In the genomic region with DNA sequence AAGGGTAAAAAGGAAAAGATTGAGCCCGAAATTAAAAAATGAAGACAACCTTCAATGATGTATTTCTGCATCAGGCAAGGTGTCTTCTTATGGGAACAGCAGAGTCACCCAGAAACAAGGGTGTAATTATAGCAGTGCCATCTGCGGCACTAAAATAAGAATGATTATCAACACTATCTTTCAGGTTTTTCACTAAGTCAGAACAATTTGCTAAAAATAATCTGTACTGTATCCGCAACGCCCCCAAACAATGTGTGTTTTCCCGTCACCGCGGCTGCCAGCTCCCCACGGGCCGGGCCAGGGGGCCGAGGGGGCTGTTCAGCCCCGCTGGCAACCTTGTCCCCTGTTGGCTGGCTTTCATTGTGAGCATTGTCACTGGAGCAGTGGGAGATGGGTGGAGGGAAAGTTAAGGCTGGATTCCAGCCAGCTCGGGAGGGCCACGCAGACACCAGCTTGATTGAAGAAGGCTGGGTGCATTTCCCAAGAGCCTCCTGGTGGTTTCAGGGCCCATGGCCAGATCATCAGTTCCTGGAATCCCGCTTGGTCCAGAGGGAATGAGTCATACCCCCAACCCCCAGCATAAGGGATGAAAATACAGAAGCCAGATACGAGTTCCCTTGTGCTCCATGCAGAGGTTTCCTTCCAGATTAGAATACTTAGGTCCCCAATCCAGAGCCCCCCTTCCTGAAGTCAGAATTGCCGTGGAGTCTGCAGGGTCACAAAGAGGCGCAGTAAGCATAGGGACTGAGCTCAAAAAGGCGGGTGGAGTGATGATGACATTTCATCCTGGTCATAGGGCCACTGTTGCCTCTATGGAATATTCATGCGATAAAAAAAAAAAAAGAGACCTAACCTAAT, we compare ENCODE assay signal across 8 cellular contexts.
DNase-seq lines count a peak whose midpoint lies in the region; ATAC-seq, FAIRE-seq and TF ChIP-seq lines count a peak whose summit lies in the region.

No MANE protein-coding gene starts in this region.

- H3K27me3 ChIP-seq in GM12878 (replicated peaks in 1 of 2; ENCODE audit: control insufficient read depth in 2 of 2, insufficient read depth in 2 of 2, low read length in 1 of 2) (no peaks in the 10 kb centered on the region), stomach smooth muscle (ENCODE audit: control insufficient read depth in 1 of 2, insufficient read depth in 2 of 2, low read length in 2 of 2) (no peaks in the 10 kb centered on the region)

- H3K9me3 ChIP-seq in GM12878 (replicated peaks; ENCODE audit: control insufficient read depth, insufficient read depth, low read length) (no peaks in the 10 kb centered on the region; the same call in 2 of the 3 replicates), stomach smooth muscle (ENCODE audit: control insufficient read depth in 2 of 2, low read length in 2 of 2) (no peaks in the 10 kb centered on the region)

- H3K27ac Mint-ChIP-seq in activated T-helper 1 cell treated with anti-CD3 and anti-CD28 coated beads, Interleukin-12 subunit alpha, Interleukin-12 subunit beta, Interleukin-2, Interleukin-4 antibody, amounts not matched to agents 30 ng/mL and 10 ng/mL and 1 ng/mL, durations not matched to agents 14 hours and 24 hours and 36 hours: no peak overlapping the region

- TF ChIP-seq RAD21 in GM12878 (IDR thresholded peaks at IDR 0.05; ENCODE audit: insufficient read depth, low read depth, low read length): no peak

- RAD21 ChIA-PET in GM12878 (lab: Charles Lee; ENCODE audit: unreplicated experiment): interaction anchor here (0.8 to 5.6 kb wide), 14 partner anchors 10 to 237 kb away, joined by 3 to 104 read pairs (median 4); a partner anchor contains a TSS

- in situ Hi-C loops in GM12878 (cut with MboI): no loop called here

- no peak overlapping the region for H3K4me3 ChIP-seq in GM12878
- peak overlapping the region; percentile 14 to 55 for H3K4me3 ChIP-seq in stomach smooth muscle (ENCODE audit: low read length in 2 of 2)

- H4K20me1 ChIP-seq in GM12878 (ENCODE audit: control insufficient read depth, insufficient read depth): no peaks in the 10 kb centered on the region

- CTCF ChIA-PET in GM12878 (lab: Yijun Ruan, JAX): interaction anchor here (0.7 to 4.9 kb wide), 11 partner anchors 17 to 252 kb away, joined by 3 to 43 read pairs (median 4); no protein-coding TSS in a partner anchor

- DNase-seq in AG09319 (ENCODE audit: extremely low read depth, low read depth): peak; percentile 88
- DNase-seq in NCI-H1694 treated with DMSO at 0.1 percent for 48 hours (lab: John Stamatoyannopoulos, UW): peak; percentile 61
- no peak for DNase-seq in GM12878 (ENCODE audit: low read depth, low spot score)
- peak; percentile 93 for DNase-seq in iris pigment epithelial cell (ENCODE audit: low read depth)
- DNase-seq in activated T-helper 1 cell treated with anti-CD3 and anti-CD28 coated beads, Interleukin-12 subunit alpha, Interleukin-12 subunit beta, Interleukin-2, Interleukin-4 antibody, amounts not matched to agents 30 ng/mL and 10 ng/mL and 1 ng/mL, durations not matched to agents 14 hours and 24 hours and 36 hours (ENCODE audit: low spot score): no peak

- TF ChIP-seq POLR2A in GM12878 (IDR thresholded peaks at IDR 0.05; ENCODE audit: low read depth, low read length): no peak

- no peaks in the 10 kb centered on the region for H3K9me3 Mint-ChIP-seq in activated T-helper 1 cell treated with anti-CD3 and anti-CD28 coated beads, Interleukin-12 subunit alpha, Interleukin-12 subunit beta, Interleukin-2, Interleukin-4 antibody, amounts not matched to agents 30 ng/mL and 10 ng/mL and 1 ng/mL, durations not matched to agents 14 hours and 24 hours and 36 hours

- peak overlapping the region; percentile 59; the same call in 1 of the 2 replicates for H3K4me2 ChIP-seq in GM12878 (ENCODE audit: control insufficient read depth, insufficient read depth)

- peak overlapping the region; percentile 92 for H3K27ac ChIP-seq in GM12878 (ENCODE audit: control insufficient read depth, insufficient read depth)
- peak overlapping the region; percentile 86 for H3K27ac ChIP-seq in stomach smooth muscle (ENCODE audit: low read length)

- H3K4me1 ChIP-seq in GM12878 (ENCODE audit: control insufficient read depth, insufficient read depth, low read length): peaks cover 44% of the 10 kb centered on the region
- H3K4me1 ChIP-seq in stomach smooth muscle (ENCODE audit: control insufficient read depth, insufficient read depth, low read length): peaks cover 19% of the 10 kb centered on the region

- no peak overlapping the region for H3K4me3 Mint-ChIP-seq in activated T-helper 1 cell treated with anti-CD3 and anti-CD28 coated beads, Interleukin-12 subunit alpha, Interleukin-12 subunit beta, Interleukin-2, Interleukin-4 antibody, amounts not matched to agents 30 ng/mL and 10 ng/mL and 1 ng/mL, durations not matched to agents 14 hours and 24 hours and 36 hours

- 70% methylated on average over 19 of the region's 19 CpGs for WGBS in GM12878 (ENCODE audit: insufficient coverage, insufficient replicate concordance, low lambda C conversion rate, missing lambda C conversion rate)

- BruUV-seq in GM12878 (replicated peaks; lab: Mats Ljungman, UMichigan): TSS peak; percentile 48

- no peak for FAIRE-seq in GM12878 (lab: Jason Lieb, UNC)

- intact Hi-C loops in GM12878 (cut with micrococcal nuclease; ENCODE audit: unreplicated experiment): loop anchor here (1.0 to 2.0 kb wide), 2 partner anchors 18 to 90 kb away; a partner anchor contains a TSS
- intact Hi-C loops in activated T-helper 1 cell treated with anti-CD3 and anti-CD28 coated beads, Interleukin-12 subunit alpha, Interleukin-12 subunit beta, Interleukin-2, Interleukin-4 antibody, amounts not matched to agents 30 ng/mL and 10 ng/mL and 1 ng/mL, durations not matched to agents 14 hours and 24 hours and 36 hours (cut with micrococcal nuclease): no loop called here

- SMC1A ChIA-PET in GM12878 (lab: Charles Lee; ENCODE audit: uncharacterized antibody, unreplicated experiment): interaction anchor here (0.6 to 7.7 kb wide), 13 partner anchors 8 to 252 kb away, joined by 3 to 134 read pairs (median 5); a partner anchor contains a TSS

- no peak for TF ChIP-seq CTCF in AG09319 (IDR thresholded peaks at IDR 0.05; ENCODE audit: low read depth, low read length)
- TF ChIP-seq CTCF in GM12878 (IDR thresholded peaks at IDR 0.05 in 2 of 3, conservative IDR thresholded peaks at IDR 0.05 in 1 of 3; ENCODE audit: control insufficient read depth in 2 of 3, extremely low read depth in 1 of 3, insufficient read depth in 1 of 3, low read depth in 3 of 3, low read length in 3 of 3): no peak

- H2AFZ ChIP-seq in GM12878 (ENCODE audit: control insufficient read depth, low read depth, low read length): no peak overlapping the region; the same call in 1 of the 2 replicates

- POLR2A ChIA-PET in GM12878 (lab: Charles Lee): interaction anchor here (0.5 to 4.9 kb wide), 14 partner anchors 7 to 201 kb away, joined by 3 to 75 read pairs (median 5); a partner anchor contains a TSS

- ATAC-seq in GM21723 (IDR thresholded peaks at IDR 0.05; ENCODE audit: unreplicated experiment): peak; percentile 62
- peak; percentile 82 for ATAC-seq in GM12878
- no peak for ATAC-seq in GM21367 (IDR thresholded peaks at IDR 0.05; ENCODE audit: unreplicated experiment)

- H3K36me3 ChIP-seq in GM12878 (ENCODE audit: control insufficient read depth in 2 of 2, insufficient read depth in 2 of 2, low read length in 1 of 2): no peaks in the 10 kb centered on the region
- no peaks in the 10 kb centered on the region for H3K36me3 ChIP-seq in stomach smooth muscle (ENCODE audit: control insufficient read depth in 2 of 2, insufficient read depth in 2 of 2, low read length in 2 of 2)

- no peaks in the 10 kb centered on the region for H3K79me2 ChIP-seq in GM12878 (ENCODE audit: control insufficient read depth, insufficient read depth, low read length)

- peaks cover 12% of the 10 kb centered on the region for H3K27me3 Mint-ChIP-seq in activated T-helper 1 cell treated with anti-CD3 and anti-CD28 coated beads, Interleukin-12 subunit alpha, Interleukin-12 subunit beta, Interleukin-2, Interleukin-4 antibody, amounts not matched to agents 30 ng/mL and 10 ng/mL and 1 ng/mL, durations not matched to agents 14 hours and 24 hours and 36 hours (ENCODE audit: insufficient read depth)

- H3K4me1 Mint-ChIP-seq in activated T-helper 1 cell treated with anti-CD3 and anti-CD28 coated beads, Interleukin-12 subunit alpha, Interleukin-12 subunit beta, Interleukin-2, Interleukin-4 antibody, amounts not matched to agents 30 ng/mL and 10 ng/mL and 1 ng/mL, durations not matched to agents 14 hours and 24 hours and 36 hours (ENCODE audit: low read depth): peaks cover 26% of the 10 kb centered on the region

- no peaks in the 10 kb centered on the region for H3K36me3 Mint-ChIP-seq in activated T-helper 1 cell treated with anti-CD3 and anti-CD28 coated beads, Interleukin-12 subunit alpha, Interleukin-12 subunit beta, Interleukin-2, Interleukin-4 antibody, amounts not matched to agents 30 ng/mL and 10 ng/mL and 1 ng/mL, durations not matched to agents 14 hours and 24 hours and 36 hours (ENCODE audit: low read depth)

- TF ChIP-seq EP300 in GM12878 (IDR thresholded peaks at IDR 0.05; ENCODE audit: borderline replicate concordance in 1 of 2, control insufficient read depth in 1 of 2, low read depth in 2 of 2, low read length in 2 of 2): peak; percentile 80 to 92

- peak overlapping the region; percentile 58 for H3K9ac ChIP-seq in GM12878 (ENCODE audit: control insufficient read depth, insufficient read depth, low read length)
- H3K9ac ChIP-seq in stomach smooth muscle (ENCODE audit: low read length in 2 of 2): peak overlapping the region; percentile 54 to 58

TF ChIP-seq in GM12878, 131 proteins besides CTCF, POLR2A, EP300 and RAD21 (continues in another document):
- TF ChIP-seq ZNF24 (IDR thresholded peaks at IDR 0.05) (no peak), YY1 (IDR thresholded peaks at IDR 0.05; ENCODE audit: low read depth, low read length) (no peak), HDAC6 (IDR thresholded peaks at IDR 0.05; ENCODE audit: unreplicated experiment) (no peak), GATAD2B (conservative IDR thresholded peaks at IDR 0.05; ENCODE audit: low read depth) (peak; percentile 97), SIN3A (IDR thresholded peaks at IDR 0.05; ENCODE audit: low read depth, low read length) (no peak), CBX3 (IDR thresholded peaks at IDR 0.05; ENCODE audit: borderline replicate concordance, low read depth) (no peak), TAF1 (IDR thresholded peaks at IDR 0.05; ENCODE audit: borderline replicate concordance, low read depth, low read length) (no peak), BACH1 (IDR thresholded peaks at IDR 0.05; ENCODE audit: borderline replicate concordance) (peak; percentile 60; the same call in 1 of the 2 replicates), ZZZ3 (IDR thresholded peaks at IDR 0.05; ENCODE audit: control insufficient read depth, insufficient read length, low read depth) (no peak), EED (IDR thresholded peaks at IDR 0.05; ENCODE audit: low read depth) (peak; percentile 59; the same call in 1 of the 2 replicates), LARP7 (IDR thresholded peaks at IDR 0.05) (no peak), RFX5 (IDR thresholded peaks at IDR 0.05; ENCODE audit: low read depth, low read length) (peak; percentile 41; the same call in 1 of the 2 replicates), MYC (IDR thresholded peaks at IDR 0.05; ENCODE audit: insufficient read depth, insufficient read length, insufficient replicate concordance, low read length, severe bottlenecking) (no peak)

Comparison
In these comparisons a context has a peak if more than half of its experiments do, and no peak if none do; other contexts are left out.
1. DNase-seq: peak in AG09319 (single experiment), NCI-H1694 treated with DMSO at 0.1 percent for 48 hours (single experiment) and iris pigment epithelial cell (single experiment); none in GM12878 (single experiment) and activated T-helper 1 cell treated with anti-CD3 and anti-CD28 coated beads, Interleukin-12 subunit alpha, Interleukin-12 subunit beta, Interleukin-2, Interleukin-4 antibody, amounts not matched to agents 30 ng/mL and 10 ng/mL and 1 ng/mL, durations not matched to agents 14 hours and 24 hours and 36 hours (single experiment).